ENCODE assay signal across 14 cellular contexts in the genomic region with DNA sequence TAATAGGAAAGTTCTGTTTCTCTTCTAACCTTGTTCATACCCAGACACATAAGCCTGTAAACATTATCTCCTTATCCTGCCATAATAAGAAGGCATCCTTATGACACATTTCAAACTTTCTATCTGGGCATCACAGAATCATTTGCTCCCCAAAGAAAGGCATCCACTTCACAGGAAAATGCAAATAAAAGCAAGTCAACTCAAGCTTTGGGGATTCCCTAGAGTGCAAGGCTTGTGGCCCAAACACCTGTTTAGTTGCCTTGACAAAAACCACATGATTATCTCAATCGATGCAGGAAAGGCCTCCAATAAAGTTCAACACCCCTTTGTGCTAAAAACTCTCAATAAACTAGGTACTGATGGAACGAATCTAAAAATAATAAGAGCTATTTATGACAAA.
DNase-seq lines count a peak whose midpoint lies in the region; ATAC-seq, FAIRE-seq and TF ChIP-seq lines count a peak whose summit lies in the region.
"Had no signal": no experiment of that assay in that cellular context is flagged by ENCODE, and none has a peak within 500 bp of the region (broad histone marks: within the 10 kb centered on the region; RNA-seq: fewer than 3 reads in every experiment).

No MANE protein-coding gene starts in this region.

- TF ChIP-seq EP300 in GM12878 (IDR thresholded peaks at IDR 0.05; ENCODE audit: borderline replicate concordance in 1 of 2, control insufficient read depth in 1 of 2, low read depth in 2 of 2, low read length in 2 of 2) = peak in 1 of 2 experiments; percentile 71; a peak in 2 of 4 replicates

- no peak overlapping the region for H3K4me3 ChIP-seq in GM12878
- H3K4me3 ChIP-seq in osteoblast (ENCODE audit: insufficient read depth, low read length) = no peak overlapping the region
- H3K4me3 ChIP-seq: psoas muscle, thoracic aorta had no signal

- TF ChIP-seq CTCF in GM12878 (IDR thresholded peaks at IDR 0.05 in 2 of 3, conservative IDR thresholded peaks at IDR 0.05 in 1 of 3; ENCODE audit: control insufficient read depth in 2 of 3, extremely low read depth in 1 of 3, insufficient read depth in 1 of 3, low read depth in 3 of 3, low read length in 3 of 3) = no peak
- no peak for TF ChIP-seq CTCF in osteoblast (IDR thresholded peaks at IDR 0.05; ENCODE audit: extremely low read depth, low read depth, low read length)

- POLR2A ChIA-PET in GM12878 (lab: Charles Lee) = no interaction called here

- RAD21 ChIA-PET in GM12878 (lab: Charles Lee; ENCODE audit: unreplicated experiment) = interaction anchor here (1.2 to 1.5 kb wide), 3 partner anchors 9 to 132 kb away, joined by 4 to 13 read pairs (median 5); no protein-coding TSS in a partner anchor

- H3K27me3 ChIP-seq in GM12878 (replicated peaks in 1 of 2; ENCODE audit: control insufficient read depth in 2 of 2, insufficient read depth in 2 of 2, low read length in 1 of 2) (peaks cover 0 to 2% of the 10 kb centered on the region in 2 experiments; a peak in 2 of 4 replicates), osteoblast (ENCODE audit: insufficient read depth, low read length) (no peaks in the 10 kb centered on the region)

- H3K79me2 ChIP-seq in GM12878 (ENCODE audit: control insufficient read depth, insufficient read depth, low read length) (no peaks in the 10 kb centered on the region), osteoblast (ENCODE audit: insufficient read depth, low read length) (no peaks in the 10 kb centered on the region)

- WGBS in GM12878 (ENCODE audit: insufficient coverage, insufficient replicate concordance, low lambda C conversion rate, missing lambda C conversion rate) = 0% methylated on average over 2 of the region's 2 CpGs

- peaks cover 8% of the 10 kb centered on the region; the same call in 1 of the 2 replicates for H3K4me1 ChIP-seq in GM12878 (ENCODE audit: control insufficient read depth, insufficient read depth, low read length)
- H3K4me1 ChIP-seq in osteoblast (ENCODE audit: insufficient read depth, low read length) = no peaks in the 10 kb centered on the region
- H3K4me1 ChIP-seq: psoas muscle had no signal

- H3K9me3 ChIP-seq in GM12878 (replicated peaks; ENCODE audit: control insufficient read depth, insufficient read depth, low read length) (no peaks in the 10 kb centered on the region), osteoblast (ENCODE audit: low read depth, low read length) (no peaks in the 10 kb centered on the region)
- H3K9me3 ChIP-seq: psoas muscle, thoracic aorta had no signal

- H2AFZ ChIP-seq in GM12878 (ENCODE audit: control insufficient read depth, low read depth, low read length) (no peak overlapping the region), osteoblast (ENCODE audit: low read length) (no peak overlapping the region)

- in situ Hi-C loops in GM12878 (cut with MboI) = no loop called here

- H3K27ac ChIP-seq in GM12878 (ENCODE audit: control insufficient read depth, insufficient read depth) (no peak overlapping the region), osteoblast (ENCODE audit: low read depth, low read length) (no peak overlapping the region)
- H3K27ac ChIP-seq: psoas muscle, thoracic aorta, VCaP had no signal

- intact Hi-C loops in GM12878 (cut with micrococcal nuclease; ENCODE audit: unreplicated experiment) = loop anchor here (1.0 to 5.0 kb wide), 2 partner anchors 90 to 729 kb away; a partner anchor contains a TSS

- no peaks in the 10 kb centered on the region for H4K20me1 ChIP-seq in GM12878 (ENCODE audit: control insufficient read depth, insufficient read depth)
- H4K20me1 ChIP-seq in osteoblast (ENCODE audit: insufficient read depth, low read length) = no peaks in the 10 kb centered on the region

- no peak overlapping the region for H3K9ac ChIP-seq in GM12878 (ENCODE audit: control insufficient read depth, insufficient read depth, low read length)

- DNase-seq in GM12878 (ENCODE audit: low read depth, low spot score) = peak; percentile 51
- DNase-seq in osteoblast (ENCODE audit: insufficient read length, low spot score, missing footprints) = no peak
- DNase-seq in NCI-H345 (lab: John Stamatoyannopoulos, UW) = no peak
- no peak for DNase-seq in stimulated activated CD4-positive, alpha-beta T cell treated with anti-CD3 and anti-CD28 coated beads, Interleukin-1b, Interleukin-23, amount 100 ng/mL, for 48 hours
- DNase-seq: activated T-cell treated with anti-CD3 and anti-CD28 coated beads, Interleukin-2, amount 50 U/mL, for 1 hour; NCI-H2029 treated with DMSO at 0.1 percent for 48 hours; psoas muscle had no signal

- ATAC-seq in GM18907 (IDR thresholded peaks at IDR 0.05; ENCODE audit: unreplicated experiment) (peak; percentile 99), GM21529 (IDR thresholded peaks at IDR 0.05; ENCODE audit: unreplicated experiment) (peak; percentile 96), HG03066 (IDR thresholded peaks at IDR 0.05; ENCODE audit: low read depth, unreplicated experiment) (peak; percentile 90), GM12878 (peak; percentile 89)
- ATAC-seq: HepG2, psoas muscle had no signal

- TF ChIP-seq RAD21 in GM12878 (IDR thresholded peaks at IDR 0.05; ENCODE audit: insufficient read depth, low read depth, low read length) = no peak

- BruUV-seq in GM12878 (replicated peaks; lab: Mats Ljungman, UMichigan) = no TSS peak

- H3K36me3 ChIP-seq in GM12878 (ENCODE audit: control insufficient read depth in 2 of 2, insufficient read depth in 2 of 2, low read length in 1 of 2) (no peaks in the 10 kb centered on the region), osteoblast (ENCODE audit: insufficient read depth, low read length) (no peaks in the 10 kb centered on the region)
- H3K36me3 ChIP-seq: thoracic aorta had no signal

- CTCF ChIA-PET in GM12878 (lab: Yijun Ruan, JAX) = interaction anchor here (1.3 to 2.2 kb wide), 4 partner anchors 8 to 132 kb away, joined by 3 to 9 read pairs (median 4); no protein-coding TSS in a partner anchor

- SMC1A ChIA-PET in GM12878 (lab: Charles Lee; ENCODE audit: uncharacterized antibody, unreplicated experiment) = interaction anchor here (0.8 to 3.9 kb wide), 9 partner anchors 8 to 132 kb away, joined by 3 to 19 read pairs (median 4); no protein-coding TSS in a partner anchor

- no peak for TF ChIP-seq POLR2A in GM12878 (IDR thresholded peaks at IDR 0.05; ENCODE audit: low read depth, low read length)

- no peak for FAIRE-seq in GM12878 (lab: Jason Lieb, UNC)
- FAIRE-seq: endothelial cell of umbilical vein, HepG2 had no signal

- H3K4me2 ChIP-seq in GM12878 (ENCODE audit: control insufficient read depth, insufficient read depth) (peak overlapping the region; percentile 22; the same call in 1 of the 2 replicates), osteoblast (ENCODE audit: insufficient read depth, low read length) (no peak overlapping the region)

TF ChIP-seq in GM12878, 131 proteins besides CTCF, POLR2A, EP300 and RAD21 (continues in another document):
- TF ChIP-seq, protein P1, sequence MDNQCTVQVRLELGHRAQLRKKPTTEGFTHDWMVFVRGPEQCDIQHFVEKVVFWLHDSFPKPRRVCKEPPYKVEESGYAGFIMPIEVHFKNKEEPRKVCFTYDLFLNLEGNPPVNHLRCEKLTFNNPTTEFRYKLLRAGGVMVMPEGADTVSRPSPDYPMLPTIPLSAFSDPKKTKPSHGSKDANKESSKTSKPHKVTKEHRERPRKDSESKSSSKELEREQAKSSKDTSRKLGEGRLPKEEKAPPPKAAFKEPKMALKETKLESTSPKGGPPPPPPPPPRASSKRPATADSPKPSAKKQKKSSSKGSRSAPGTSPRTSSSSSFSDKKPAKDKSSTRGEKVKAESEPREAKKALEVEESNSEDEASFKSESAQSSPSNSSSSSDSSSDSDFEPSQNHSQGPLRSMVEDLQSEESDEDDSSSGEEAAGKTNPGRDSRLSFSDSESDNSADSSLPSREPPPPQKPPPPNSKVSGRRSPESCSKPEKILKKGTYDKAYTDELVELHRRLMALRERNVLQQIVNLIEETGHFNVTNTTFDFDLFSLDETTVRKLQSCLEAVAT (IDR thresholded peaks at IDR 0.05) = no peak
- TF ChIP-seq STAT1 (conservative IDR thresholded peaks at IDR 0.05) (no peak), MXI1 (IDR thresholded peaks at IDR 0.05; ENCODE audit: low read depth, low read length) (no peak), RUNX3 (IDR thresholded peaks at IDR 0.05; ENCODE audit: low read length) (peak; percentile 83), MYB (IDR thresholded peaks at IDR 0.05; ENCODE audit: borderline replicate concordance, low read depth, low read length) (no peak), CHD4 (IDR thresholded peaks at IDR 0.05) (no peak), HDAC6 (IDR thresholded peaks at IDR 0.05; ENCODE audit: unreplicated experiment) (no peak), FOXK2 (IDR thresholded peaks at IDR 0.05) (no peak), HCFC1 (IDR thresholded peaks at IDR 0.05; ENCODE audit: low read length) (no peak), GATAD2B (conservative IDR thresholded peaks at IDR 0.05; ENCODE audit: low read depth) (no peak; the same call in 1 of the 2 replicates), RFX5 (IDR thresholded peaks at IDR 0.05; ENCODE audit: low read depth, low read length) (no peak), SMAD1 (IDR thresholded peaks at IDR 0.05; ENCODE audit: low read depth, partially characterized antibody) (no peak), TAF1 (IDR thresholded peaks at IDR 0.05; ENCODE audit: borderline replicate concordance, low read depth, low read length) (no peak)
- TF ChIP-seq, protein P2, sequence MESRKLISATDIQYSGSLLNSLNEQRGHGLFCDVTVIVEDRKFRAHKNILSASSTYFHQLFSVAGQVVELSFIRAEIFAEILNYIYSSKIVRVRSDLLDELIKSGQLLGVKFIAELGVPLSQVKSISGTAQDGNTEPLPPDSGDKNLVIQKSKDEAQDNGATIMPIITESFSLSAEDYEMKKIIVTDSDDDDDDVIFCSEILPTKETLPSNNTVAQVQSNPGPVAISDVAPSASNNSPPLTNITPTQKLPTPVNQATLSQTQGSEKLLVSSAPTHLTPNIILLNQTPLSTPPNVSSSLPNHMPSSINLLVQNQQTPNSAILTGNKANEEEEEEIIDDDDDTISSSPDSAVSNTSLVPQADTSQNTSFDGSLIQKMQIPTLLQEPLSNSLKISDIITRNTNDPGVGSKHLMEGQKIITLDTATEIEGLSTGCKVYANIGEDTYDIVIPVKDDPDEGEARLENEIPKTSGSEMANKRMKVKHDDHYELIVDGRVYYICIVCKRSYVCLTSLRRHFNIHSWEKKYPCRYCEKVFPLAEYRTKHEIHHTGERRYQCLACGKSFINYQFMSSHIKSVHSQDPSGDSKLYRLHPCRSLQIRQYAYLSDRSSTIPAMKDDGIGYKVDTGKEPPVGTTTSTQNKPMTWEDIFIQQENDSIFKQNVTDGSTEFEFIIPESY (IDR thresholded peaks at IDR 0.05) = no peak
